ENCODE assay signal across 26 cellular contexts in the genomic region with DNA sequence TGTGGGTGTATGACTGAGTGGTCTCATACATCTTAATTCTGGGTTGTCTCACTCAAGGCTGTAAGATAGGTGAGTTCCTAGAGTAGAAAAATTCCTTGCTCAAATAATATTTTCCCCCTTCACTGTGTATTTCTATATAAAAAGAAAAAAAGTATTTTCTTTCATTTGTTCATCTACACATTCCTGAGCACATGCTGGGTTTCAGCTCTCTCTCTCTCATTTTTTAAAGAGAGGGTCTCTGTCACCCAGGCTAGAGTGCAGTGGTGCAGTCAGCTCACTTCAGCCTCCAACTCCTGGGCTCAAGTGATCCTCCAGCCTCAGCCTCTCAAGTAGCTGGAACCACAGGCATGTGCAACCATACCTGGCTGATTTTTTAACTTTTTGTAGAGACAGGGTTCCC. TPM values are rescaled to one million over a fixed set of nuclear protein-coding genes. Genes with fewer than 3 reads are reported as not detected.
"Had no signal": no experiment of that assay in that cellular context is flagged by ENCODE, and none has a peak within 500 bp of the region (broad histone marks: within the 10 kb centered on the region; RNA-seq: fewer than 3 reads in every experiment).

No MANE protein-coding gene starts in this region.

- H3K27me3 ChIP-seq: colonic mucosa, dorsolateral prefrontal cortex, esophagus muscularis mucosa, esophagus squamous epithelium, foreskin keratinocyte, gastrocnemius medialis, gastroesophageal sphincter, heart left ventricle, heart right ventricle had no signal

- H3K4me1 ChIP-seq: colonic mucosa, esophagus muscularis mucosa, esophagus squamous epithelium, foreskin keratinocyte, gastroesophageal sphincter, heart left ventricle, heart right ventricle had no signal

- H3K9me3 ChIP-seq: colonic mucosa, esophagus muscularis mucosa, esophagus squamous epithelium, gastrocnemius medialis, gastroesophageal sphincter, heart left ventricle, heart right ventricle had no signal

- ATAC-seq: effector memory CD8-positive, alpha-beta T cell; esophagus mucosa; foreskin keratinocyte; gastrocnemius medialis; gastroesophageal sphincter; heart left ventricle; heart right ventricle had no signal

- H3K27ac ChIP-seq: colonic mucosa, coronary artery, dorsolateral prefrontal cortex, epithelial cell of prostate, esophagus muscularis mucosa, esophagus squamous epithelium, foreskin keratinocyte, gastroesophageal sphincter, heart left ventricle, heart right ventricle had no signal

- FAIRE-seq: colon, endometrium, endothelial cell of umbilical vein had no signal

- H3K4me3 ChIP-seq: colonic mucosa, coronary artery, dorsolateral prefrontal cortex, esophagus muscularis mucosa, esophagus squamous epithelium, gastrocnemius medialis, gastroesophageal sphincter, heart left ventricle, heart right ventricle had no signal

- DNase-seq: colonic mucosa; cortex of kidney; dermis blood vessel endothelial cell; dorsolateral prefrontal cortex; effector CD4-positive, alpha-beta T cell; effector CD8-positive, alpha-beta T cell; effector memory CD4-positive, alpha-beta T cell; effector memory CD8-positive, alpha-beta T cell; endodermal cell; esophagus squamous epithelium; foreskin fibroblast; foreskin keratinocyte; foreskin melanocyte; gastrocnemius medialis; glutamatergic neuron; head of caudate nucleus; heart left ventricle; heart right ventricle had no signal

RNA-seq across cellular contexts. Expression of a gene that starts 54.4 kb away (rescaled TPM):
- total RNA-seq: esophagus muscularis mucosa, gastroesophageal sphincter had no signal
